In genomic region chr1:167288390-167289062, GRCh38 we compare ENCODE assay signal across 15 cellular contexts.
"Had no signal": no experiment of that assay in that cellular context is flagged by ENCODE, and none has a peak within 500 bp of the region (broad histone marks: within the 10 kb centered on the region; RNA-seq: fewer than 3 reads in every experiment).

No MANE protein-coding gene starts in this region.

- H3K27ac ChIP-seq: esophagus muscularis mucosa, left lung, WERI-Rb-1 had no signal

- H3K27me3 Mint-ChIP-seq: memory B cell had no signal

- DNase-seq: activated CD4-positive, alpha-beta T cell treated with anti-CD3 and anti-CD28 coated beads for 4 hours; activated CD8-positive, alpha-beta memory T cell treated with anti-CD3 and anti-CD28 coated beads, Interleukin-2, amount 50 U/mL, for 48 hours; activated CD8-positive, alpha-beta T cell treated with anti-CD3 and anti-CD28 coated beads, Interleukin-2, amount 10 ng/mL, durations not matched to agents 7 days and 5 days; activated naive CD4-positive, alpha-beta T cell; glutamatergic neuron; left lung; stimulated activated CD4-positive, alpha-beta T cell treated with anti-CD3 and anti-CD28 coated beads, Interleukin-15, amount 100 ng/mL, for 24 hours; stimulated activated CD4-positive, alpha-beta T cell treated with anti-CD3 and anti-CD28 coated beads, Interleukin-4, amount 100 ng/mL, for 24 hours; WERI-Rb-1 had no signal

- H3K36me3 ChIP-seq: esophagus muscularis mucosa, left lung, WERI-Rb-1 had no signal

- FAIRE-seq: astrocyte, colon, urothelium cell line had no signal

- ATAC-seq: activated CD8-positive, alpha-beta T cell treated with anti-CD3 and anti-CD28 coated beads, Interleukin-2, amount 10 ng/mL, durations not matched to agents 7 days and 5 days; left lung had no signal

- H3K4me3 ChIP-seq: esophagus muscularis mucosa, left lung had no signal

- H3K27me3 ChIP-seq: esophagus muscularis mucosa, left lung had no signal

- H3K4me3 Mint-ChIP-seq: activated CD8-positive, alpha-beta T cell treated with anti-CD3 and anti-CD28 coated beads, Interleukin-2, amount 10 ng/mL, durations not matched to agents 7 days and 5 days; activated T-helper 1 cell treated with anti-CD3 and anti-CD28 coated beads, Interleukin-12 subunit alpha, Interleukin-12 subunit beta, Interleukin-2, Interleukin-4 antibody, amounts not matched to agents 30 ng/mL and 10 ng/mL and 1 ng/mL, durations not matched to agents 14 hours and 24 hours and 36 hours; memory B cell had no signal

- H3K9me3 ChIP-seq: esophagus muscularis mucosa, left lung had no signal

- H3K27ac Mint-ChIP-seq: activated CD8-positive, alpha-beta T cell treated with anti-CD3 and anti-CD28 coated beads, Interleukin-2, amount 10 ng/mL, durations not matched to agents 7 days and 5 days; activated T-helper 1 cell treated with anti-CD3 and anti-CD28 coated beads, Interleukin-12 subunit alpha, Interleukin-12 subunit beta, Interleukin-2, Interleukin-4 antibody, amounts not matched to agents 30 ng/mL and 10 ng/mL and 1 ng/mL, durations not matched to agents 14 hours and 24 hours and 36 hours; memory B cell had no signal
